In the genomic region with DNA sequence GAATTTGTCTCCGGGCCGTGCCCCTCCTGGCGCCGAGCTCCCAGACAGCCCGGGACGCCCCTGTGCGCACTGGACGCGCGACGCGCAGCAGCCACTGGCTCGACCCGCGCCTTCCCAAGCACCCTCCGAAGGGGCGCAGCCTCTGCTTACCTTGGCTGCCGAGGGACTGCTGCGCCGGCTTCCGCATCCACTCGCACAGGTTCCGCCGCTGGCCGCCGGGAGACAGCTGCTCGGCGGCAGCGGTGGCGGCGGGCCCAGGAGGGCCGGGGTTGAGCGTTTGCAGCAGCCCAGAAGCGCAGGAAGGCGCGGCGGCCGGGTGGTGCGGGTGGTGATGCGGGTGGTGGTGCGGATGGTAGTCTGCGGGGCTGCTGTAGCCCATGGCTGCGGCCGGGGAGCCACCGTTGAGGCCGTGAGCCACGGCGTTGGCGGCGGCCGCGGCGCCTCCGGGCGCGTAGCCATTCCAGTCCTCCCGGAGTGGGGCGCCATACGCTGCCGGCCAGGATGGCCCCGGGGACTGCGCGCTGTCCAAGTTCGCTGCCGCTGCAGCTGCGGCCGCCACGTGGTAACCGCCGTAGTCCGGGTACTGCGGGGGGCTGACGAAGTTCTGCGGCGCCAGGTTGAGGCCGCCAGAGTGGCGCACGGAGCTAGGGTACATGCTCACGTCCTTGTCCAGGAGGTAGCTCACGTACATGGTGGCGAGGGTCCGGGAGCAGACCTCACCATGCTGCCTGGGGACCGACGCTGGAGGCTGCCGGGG, we compare ENCODE assay signal across 11 cellular contexts. TPM values are rescaled to one million over a fixed set of nuclear protein-coding genes. Genes with fewer than 3 reads are reported as not detected.
A peak's percentile ranks its signal among the peaks of the same experiment; 100 is the strongest.
DNase-seq lines count a peak whose midpoint lies in the region; ATAC-seq and TF ChIP-seq lines count a peak whose summit lies in the region.
"Had no signal": no experiment of that assay in that cellular context is flagged by ENCODE, and none has a peak within 500 bp of the region (broad histone marks: within the 10 kb centered on the region; RNA-seq: fewer than 3 reads in every experiment).

No MANE protein-coding gene starts in this region.

- peaks cover 47% of the 10 kb centered on the region for H3K4me1 ChIP-seq in Caco-2
- peaks cover 70% of the 10 kb centered on the region for H3K4me1 ChIP-seq in HUES6 (ENCODE audit: control insufficient read depth, insufficient read depth, low read length)
- peaks cover 0 to 45% of the 10 kb centered on the region in 2 donors for H3K4me1 ChIP-seq in muscle layer of duodenum (ENCODE audit: control insufficient read depth in 1 of 2, insufficient read depth in 2 of 2, low read length in 2 of 2)
- H3K4me1 ChIP-seq in CD8-positive, alpha-beta T cell (ENCODE audit: insufficient read depth, low read length): peaks cover 7% of the 10 kb centered on the region

- POLR2A ChIA-PET in Caco-2 (lab: Charles Lee): interaction anchor here (0.5 to 2.0 kb wide), 7 partner anchors 8 to 16 kb away, joined by 4 to 16 read pairs (median 5); no protein-coding TSS in a partner anchor
- POLR2A ChIA-PET in MCF 10A (lab: Yijun Ruan, JAX): interaction anchor here (0.6 kb wide), 2 partner anchors 62 to 347 kb away, joined by 3 to 5 read pairs; no protein-coding TSS in a partner anchor
- POLR2A ChIA-PET in CD8-positive, alpha-beta T cell (lab: Charles Lee): no interaction called here

- H3K9me3 ChIP-seq in Caco-2 (no peaks in the 10 kb centered on the region), HUES6 (ENCODE audit: control insufficient read depth, insufficient read depth, low read depth, low read length) (no peaks in the 10 kb centered on the region), muscle layer of duodenum (ENCODE audit: control insufficient read depth in 1 of 2, low read length in 2 of 2) (no peaks in the 10 kb centered on the region)
- H3K9me3 ChIP-seq in CD8-positive, alpha-beta T cell (ENCODE audit: low read length): no peaks in the 10 kb centered on the region
- H3K9me3 ChIP-seq: tibial nerve had no signal

- TF ChIP-seq CTCF in Caco-2 (IDR thresholded peaks at IDR 0.05; ENCODE audit: insufficient read depth in 1 of 2, low read depth in 1 of 2, low read length in 1 of 2, severe bottlenecking in 1 of 2, unreplicated experiment in 1 of 2): peak in 1 of 2 experiments; percentile 27
- TF ChIP-seq CTCF in MCF 10A (IDR thresholded peaks at IDR 0.05; ENCODE audit: unreplicated experiment): no peak
- TF ChIP-seq CTCF in CD8-positive, alpha-beta T cell (IDR thresholded peaks at IDR 0.05): no peak

- no peak for ATAC-seq in CD8-positive, alpha-beta T cell
- ATAC-seq in GM21619 (IDR thresholded peaks at IDR 0.05; ENCODE audit: unreplicated experiment): no peak
- ATAC-seq: activated CD4-positive, CD25-positive, alpha-beta regulatory T cell treated with anti-CD3 and anti-CD28 coated beads, Interleukin-2, amount 50 U/mL, for 24 hours; esophagus mucosa had no signal

- CTCF ChIA-PET in Caco-2 (lab: Charles Lee): interaction anchor here (0.6 to 4.6 kb wide), 11 partner anchors 8 to 606 kb away, joined by 3 to 41 read pairs (median 6); no protein-coding TSS in a partner anchor
- CTCF ChIA-PET in MCF 10A (lab: Yijun Ruan, JAX): interaction anchor here (0.7 to 1.2 kb wide), 3 partner anchors 16 to 594 kb away, joined by 3 read pairs; no protein-coding TSS in a partner anchor
- CTCF ChIA-PET in CD8-positive, alpha-beta T cell (lab: Charles Lee): no interaction called here

- H3K27me3 ChIP-seq in Caco-2 (replicated peaks; ENCODE audit: control insufficient read depth, insufficient read depth, low read length) (no peaks in the 10 kb centered on the region), HUES6 (ENCODE audit: control insufficient read depth, insufficient read depth, low read length) (peaks cover 100% of the 10 kb centered on the region), muscle layer of duodenum (ENCODE audit: low read depth, low read length) (peaks cover 68% of the 10 kb centered on the region)
- H3K27me3 ChIP-seq in CD8-positive, alpha-beta T cell (ENCODE audit: insufficient read depth, low read length): peaks cover 40% of the 10 kb centered on the region

- no peaks in the 10 kb centered on the region for H3K9me3 Mint-ChIP-seq in Caco-2 (ENCODE audit: unreplicated experiment)
- H3K9me3 Mint-ChIP-seq in MCF 10A (ENCODE audit: unreplicated experiment): no peaks in the 10 kb centered on the region
- no peaks in the 10 kb centered on the region for H3K9me3 Mint-ChIP-seq in CD8-positive, alpha-beta T cell
- H3K9me3 Mint-ChIP-seq in activated T-cell treated with anti-CD3 and anti-CD28 coated beads, Interleukin-2, amount 50 U/mL, for 24 hours: no peaks in the 10 kb centered on the region

- H3K4me1 Mint-ChIP-seq in Caco-2 (ENCODE audit: low read depth, unreplicated experiment) (peaks cover 10% of the 10 kb centered on the region), MCF 10A (ENCODE audit: insufficient read depth, unreplicated experiment) (no peaks in the 10 kb centered on the region)
- peaks cover 19% of the 10 kb centered on the region for H3K4me1 Mint-ChIP-seq in CD8-positive, alpha-beta T cell (ENCODE audit: low read depth)
- H3K4me1 Mint-ChIP-seq in activated T-cell treated with anti-CD3 and anti-CD28 coated beads, Interleukin-2, amount 50 U/mL, for 24 hours (ENCODE audit: low read depth): peaks cover 26% of the 10 kb centered on the region

- TSS peak; percentile 36 for BruUV-seq in Caco-2 (replicated peaks; lab: Mats Ljungman, UMichigan)
- no TSS peak for BruUV-seq in MCF 10A (replicated peaks; lab: Mats Ljungman, UMichigan)

- H3K27ac Mint-ChIP-seq in Caco-2 (ENCODE audit: unreplicated experiment): peak overlapping the region; percentile 65
- H3K27ac Mint-ChIP-seq in MCF 10A (ENCODE audit: low read depth, unreplicated experiment): no peak overlapping the region
- no peak overlapping the region for H3K27ac Mint-ChIP-seq in CD8-positive, alpha-beta T cell
- no peak overlapping the region for H3K27ac Mint-ChIP-seq in activated T-cell treated with anti-CD3 and anti-CD28 coated beads, Interleukin-2, amount 50 U/mL, for 24 hours

- H3K9ac ChIP-seq in HUES6 (ENCODE audit: low read length): peak overlapping the region; percentile 97

- peaks cover 5% of the 10 kb centered on the region for H3K36me3 ChIP-seq in Caco-2 (ENCODE audit: control insufficient read depth, insufficient read depth, low read length)
- no peaks in the 10 kb centered on the region for H3K36me3 ChIP-seq in HUES6 (ENCODE audit: control insufficient read depth, insufficient read depth, low read length)
- no peaks in the 10 kb centered on the region for H3K36me3 ChIP-seq in muscle layer of duodenum (ENCODE audit: control insufficient read depth in 1 of 2, insufficient read depth in 2 of 2, low read length in 2 of 2)
- no peaks in the 10 kb centered on the region for H3K36me3 ChIP-seq in CD8-positive, alpha-beta T cell (ENCODE audit: insufficient read depth, low read length)
- H3K36me3 ChIP-seq: tibial nerve had no signal

- H3K27ac ChIP-seq in HUES6 (ENCODE audit: low read depth, low read length): peak overlapping the region; percentile 54; the same call in 1 of the 2 replicates
- peak overlapping the region; percentile 85 for H3K27ac ChIP-seq in muscle layer of duodenum (ENCODE audit: low read length)
- H3K27ac ChIP-seq in CD8-positive, alpha-beta T cell (ENCODE audit: low read depth, low read length): no peak overlapping the region

- H3K27me3 Mint-ChIP-seq in Caco-2 (ENCODE audit: insufficient read depth, unreplicated experiment): no peaks in the 10 kb centered on the region
- H3K27me3 Mint-ChIP-seq in MCF 10A (ENCODE audit: insufficient read depth, unreplicated experiment): peaks cover 41% of the 10 kb centered on the region
- H3K27me3 Mint-ChIP-seq in CD8-positive, alpha-beta T cell (ENCODE audit: low read depth): peaks cover 69% of the 10 kb centered on the region
- H3K27me3 Mint-ChIP-seq in activated T-cell treated with anti-CD3 and anti-CD28 coated beads, Interleukin-2, amount 50 U/mL, for 24 hours: peaks cover 93% of the 10 kb centered on the region

- H3K4me3 ChIP-seq in Caco-2 (ENCODE audit: low read depth, low read length): peak overlapping the region; percentile 96
- H3K4me3 ChIP-seq in HUES6 (ENCODE audit: low read depth, low read length): peak overlapping the region; percentile 80
- peak overlapping the region; percentile 48 to 59 for H3K4me3 ChIP-seq in muscle layer of duodenum (ENCODE audit: low read depth in 1 of 2, low read length in 2 of 2)
- H3K4me3 ChIP-seq in CD8-positive, alpha-beta T cell (ENCODE audit: low read depth, low read length): no peak overlapping the region

- H3K36me3 Mint-ChIP-seq in Caco-2 (ENCODE audit: insufficient read depth, unreplicated experiment) (peaks cover 58% of the 10 kb centered on the region), MCF 10A (ENCODE audit: insufficient read depth, unreplicated experiment) (no peaks in the 10 kb centered on the region)
- H3K36me3 Mint-ChIP-seq in CD8-positive, alpha-beta T cell: no peaks in the 10 kb centered on the region
- H3K36me3 Mint-ChIP-seq in activated T-cell treated with anti-CD3 and anti-CD28 coated beads, Interleukin-2, amount 50 U/mL, for 24 hours (ENCODE audit: low read depth): no peaks in the 10 kb centered on the region

- peak overlapping the region; percentile 99 for H3K4me3 Mint-ChIP-seq in Caco-2 (ENCODE audit: unreplicated experiment)
- H3K4me3 Mint-ChIP-seq in MCF 10A (ENCODE audit: unreplicated experiment): peak overlapping the region; percentile 61
- no peak overlapping the region for H3K4me3 Mint-ChIP-seq in CD8-positive, alpha-beta T cell
- no peak overlapping the region for H3K4me3 Mint-ChIP-seq in activated T-cell treated with anti-CD3 and anti-CD28 coated beads, Interleukin-2, amount 50 U/mL, for 24 hours

- intact Hi-C loops in Caco-2 (cut with micrococcal nuclease; ENCODE audit: unreplicated experiment): loop anchor here (1.0 to 5.0 kb wide), 5 partner anchors 8 to 1011 kb away; a partner anchor contains a TSS
- intact Hi-C loops in MCF 10A (cut with micrococcal nuclease): no loop called here
- intact Hi-C loops in CD8-positive, alpha-beta T cell (cut with DNase I, micrococcal nuclease): no loop called here

- DNase-seq in Caco-2 (peak in 1 of 2 experiments; percentile 71), MCF 10A (ENCODE audit: unreplicated experiment) (no peak)
- DNase-seq in CD8-positive, alpha-beta T cell: no peak
- DNase-seq in activated T-cell treated with anti-CD3 and anti-CD28 coated beads, Interleukin-2, amount 50 U/mL, for 24 hours: no peak
- DNase-seq in stimulated activated CD4-positive, alpha-beta T cell treated with anti-CD3 and anti-CD28 coated beads, Interleukin-1b, Interleukin-23, amount 100 ng/mL, for 48 hours: no peak

RNA-seq across cellular contexts. Expression of a gene that starts 0.6 kb away (rescaled TPM):
- 104 and 109 TPM in 2 replicates for total RNA-seq in Caco-2 (2022)
- total RNA-seq in MCF 10A (2022): not detected in 2 replicates
- not detected for total RNA-seq in CD8-positive, alpha-beta T cell
- total RNA-seq: esophagus mucosa, tibial nerve had no signal

RNA-seq across cellular contexts. Expression of a gene that starts 20.0 kb away (rescaled TPM):
- total RNA-seq in Caco-2 (2022) (5.2 and 8.1 TPM in 2 replicates), MCF 10A (2022) (not detected in 2 replicates)
- total RNA-seq in CD8-positive, alpha-beta T cell: not detected
- total RNA-seq: esophagus mucosa, tibial nerve had no signal

RNA-seq across cellular contexts. Expression of a gene that starts 48.7 kb away (rescaled TPM):
- total RNA-seq in Caco-2 (2022) (3.7 and 3.9 TPM in 2 replicates), MCF 10A (2022) (0.17 and 0.35 TPM in 2 replicates)
- total RNA-seq in CD8-positive, alpha-beta T cell: not detected
- total RNA-seq: esophagus mucosa had no signal

Comparison
In these comparisons a context has a peak if more than half of its experiments do, and no peak if none do; other contexts are left out.
1. H3K4me3 Mint-ChIP-seq: peak in Caco-2 (single experiment) and MCF 10A (single experiment); none in CD8-positive, alpha-beta T cell (single experiment) and activated T-cell treated with anti-CD3 and anti-CD28 coated beads, Interleukin-2, amount 50 U/mL, for 24 hours (single experiment).
2. RNA of a gene that starts 0.6 kb away (total RNA-seq): 104 to 109 TPM in Caco-2; not detected in MCF 10A and not detected in CD8-positive, alpha-beta T cell; every median in the first group is over 100 times any median in the second.